Comparison of ENCODE assay signal across 1 cellular context in the genomic region with DNA sequence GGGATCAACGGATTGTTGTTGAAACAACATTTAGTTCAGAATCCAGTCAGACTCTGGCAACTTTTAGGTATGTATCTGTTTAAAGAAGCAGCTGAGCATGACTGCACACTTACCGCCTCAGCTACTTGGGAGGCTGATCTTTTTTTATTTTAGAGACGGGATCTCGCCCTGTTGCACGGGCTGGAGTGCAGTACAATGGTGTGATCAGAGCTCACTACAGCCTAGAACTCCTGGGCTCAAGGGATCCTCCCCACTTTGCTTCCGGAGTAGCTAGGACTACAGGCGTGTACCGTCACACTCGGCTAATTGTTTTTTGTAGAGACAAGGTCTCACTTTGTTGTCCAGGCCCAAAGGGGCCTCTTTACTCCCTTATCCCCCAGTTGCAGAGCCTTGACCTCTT.
TF ChIP-seq lines count a peak whose summit lies in the region.

No MANE protein-coding gene starts in this region.

TF ChIP-seq in SK-N-SH treated with all-trans-retinoic acid at 6 μM for 48 hours, 23 proteins besides CTCF, POLR2A, EP300 and RAD21 (continued from another document):
- no peak for TF ChIP-seq CSRNP3 (CRISPR knock-in tag; IDR thresholded peaks at IDR 0.05)
- no peak for TF ChIP-seq ZFP30 (CRISPR knock-in tag; IDR thresholded peaks at IDR 0.05)
- no peak for TF ChIP-seq ZNF8 (CRISPR knock-in tag; IDR thresholded peaks at IDR 0.05)
- no peak for TF ChIP-seq ESRRG (CRISPR knock-in tag; IDR thresholded peaks at IDR 0.05)
- no peak for TF ChIP-seq ZNF70 (CRISPR knock-in tag; IDR thresholded peaks at IDR 0.05)
- TF ChIP-seq ZFP3 (CRISPR knock-in tag; IDR thresholded peaks at IDR 0.05): no peak
- TF ChIP-seq ZC3H10 (CRISPR knock-in tag; IDR thresholded peaks at IDR 0.05): no peak
- no peak for TF ChIP-seq TOX (CRISPR knock-in tag; IDR thresholded peaks at IDR 0.05; ENCODE audit: borderline replicate concordance)
- TF ChIP-seq SNAI2 (CRISPR knock-in tag; IDR thresholded peaks at IDR 0.05): no peak
- TF ChIP-seq ARNTL (CRISPR knock-in tag; IDR thresholded peaks at IDR 0.05; ENCODE audit: borderline replicate concordance, low read depth): no peak
- TF ChIP-seq ZNF565 (CRISPR knock-in tag; conservative IDR thresholded peaks at IDR 0.05; ENCODE audit: low read depth): no peak
- TF ChIP-seq GLIS3 (CRISPR knock-in tag; IDR thresholded peaks at IDR 0.05): no peak
- no peak for TF ChIP-seq RARB (CRISPR knock-in tag; IDR thresholded peaks at IDR 0.05)
- no peak for TF ChIP-seq POU6F1 (CRISPR knock-in tag; IDR thresholded peaks at IDR 0.05; ENCODE audit: borderline replicate concordance, low read depth)
- no peak for TF ChIP-seq TSHZ2 (CRISPR knock-in tag; IDR thresholded peaks at IDR 0.05)
- no peak for TF ChIP-seq CSDC2 (CRISPR knock-in tag; IDR thresholded peaks at IDR 0.05)
- TF ChIP-seq BACH2 (CRISPR knock-in tag; IDR thresholded peaks at IDR 0.05; ENCODE audit: borderline replicate concordance): no peak
TF ChIP-seq in SK-N-SH treated with all-trans-retinoic acid at 6 μM for 48 hours: peak in this region for 0.
